1 cellular context compared by ENCODE assay signal in genomic region chr11:102317099-102317767, GRCh38.
TF ChIP-seq lines count a peak whose summit lies in the region.

TSS of gene BIRC3 (plus strand) at chr11:102317484. CDS start at chr11:102324510, 7,026 bp downstream.

TF ChIP-seq in HepG2, 621 proteins besides CTCF, POLR2A, EP300 and RAD21 (continued from another document and continues in another):
- TF ChIP-seq, protein P1, sequence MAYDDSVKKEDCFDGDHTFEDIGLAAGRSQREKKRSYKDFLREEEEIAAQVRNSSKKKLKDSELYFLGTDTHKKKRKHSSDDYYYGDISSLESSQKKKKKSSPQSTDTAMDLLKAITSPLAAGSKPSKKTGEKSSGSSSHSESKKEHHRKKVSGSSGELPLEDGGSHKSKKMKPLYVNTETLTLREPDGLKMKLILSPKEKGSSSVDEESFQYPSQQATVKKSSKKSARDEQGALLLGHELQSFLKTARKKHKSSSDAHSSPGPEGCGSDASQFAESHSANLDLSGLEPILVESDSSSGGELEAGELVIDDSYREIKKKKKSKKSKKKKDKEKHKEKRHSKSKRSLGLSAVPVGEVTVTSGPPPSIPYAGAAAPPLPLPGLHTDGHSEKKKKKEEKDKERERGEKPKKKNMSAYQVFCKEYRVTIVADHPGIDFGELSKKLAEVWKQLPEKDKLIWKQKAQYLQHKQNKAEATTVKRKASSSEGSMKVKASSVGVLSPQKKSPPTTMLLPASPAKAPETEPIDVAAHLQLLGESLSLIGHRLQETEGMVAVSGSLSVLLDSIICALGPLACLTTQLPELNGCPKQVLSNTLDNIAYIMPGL (CRISPR knock-in tag; IDR thresholded peaks at IDR 0.05; ENCODE audit: borderline replicate concordance in 1 of 2, low read depth in 1 of 2): peak; percentile 31 to 85; a peak in 3 of 4 replicates
- TF ChIP-seq MYC (CRISPR knock-in tag; IDR thresholded peaks at IDR 0.05; ENCODE audit: borderline replicate concordance) (peak; percentile 43; the same call in 1 of the 2 replicates), ZNF646 (CRISPR knock-in tag; IDR thresholded peaks at IDR 0.05) (peak; percentile 96), GLI4 (CRISPR knock-in tag; IDR thresholded peaks at IDR 0.05; ENCODE audit: borderline replicate concordance) (no peak), ZNF350 (CRISPR knock-in tag; IDR thresholded peaks at IDR 0.05; ENCODE audit: borderline replicate concordance, low read depth) (peak; percentile 55; the same call in 1 of the 2 replicates), ZNF616 (CRISPR knock-in tag; IDR thresholded peaks at IDR 0.05; ENCODE audit: low read depth) (no peak), ZNF224 (CRISPR knock-in tag; IDR thresholded peaks at IDR 0.05) (peak; percentile 80; the same call in 1 of the 2 replicates), ZNF136 (CRISPR knock-in tag; IDR thresholded peaks at IDR 0.05; ENCODE audit: low read depth) (0 out of 2 replicates have a peak, but pooled peaks have one; percentile 70), AGO1 (IDR thresholded peaks at IDR 0.05; ENCODE audit: low read depth, low read length, poor library complexity, severe bottlenecking) (no peak), ZBTB4 (CRISPR knock-in tag; IDR thresholded peaks at IDR 0.05; ENCODE audit: borderline replicate concordance) (0 out of 2 replicates have a peak, but pooled peaks have one; percentile 51), ZNF841 (CRISPR knock-in tag; IDR thresholded peaks at IDR 0.05; ENCODE audit: borderline replicate concordance) (no peak), ZMYM4 (CRISPR knock-in tag; IDR thresholded peaks at IDR 0.05) (peak; percentile 74), ZNF337 (CRISPR knock-in tag; IDR thresholded peaks at IDR 0.05; ENCODE audit: borderline replicate concordance, low read depth) (0 out of 2 replicates have a peak, but pooled peaks have one; percentile 65), ZNF530 (CRISPR knock-in tag; IDR thresholded peaks at IDR 0.05; ENCODE audit: low read depth) (no peak), ZNF143 (CRISPR knock-in tag; IDR thresholded peaks at IDR 0.05) (no peak), REXO4 (CRISPR knock-in tag; IDR thresholded peaks at IDR 0.05; ENCODE audit: borderline replicate concordance) (peak; percentile 70; the same call in 1 of the 2 replicates), ZNF496 (CRISPR knock-in tag; IDR thresholded peaks at IDR 0.05; ENCODE audit: insufficient replicate concordance) (no peak), ZNF317 (CRISPR knock-in tag; IDR thresholded peaks at IDR 0.05) (peak; percentile 65; the same call in 1 of the 2 replicates), ZFP36 (IDR thresholded peaks at IDR 0.05; ENCODE audit: borderline replicate concordance, low read depth, low read length, partially characterized antibody) (no peak), ZBTB14 (CRISPR knock-in tag; IDR thresholded peaks at IDR 0.05) (peak; percentile 82), MED1 (CRISPR knock-in tag; IDR thresholded peaks at IDR 0.05) (no peak), PAWR (CRISPR knock-in tag; IDR thresholded peaks at IDR 0.05; ENCODE audit: borderline replicate concordance) (no peak), ARHGAP35 (CRISPR knock-in tag; IDR thresholded peaks at IDR 0.05; ENCODE audit: borderline replicate concordance) (peak; percentile 61; the same call in 1 of the 2 replicates), ZMAT5 (CRISPR knock-in tag; IDR thresholded peaks at IDR 0.05; ENCODE audit: borderline replicate concordance, low read depth) (no peak)
- TF ChIP-seq, protein P2, sequence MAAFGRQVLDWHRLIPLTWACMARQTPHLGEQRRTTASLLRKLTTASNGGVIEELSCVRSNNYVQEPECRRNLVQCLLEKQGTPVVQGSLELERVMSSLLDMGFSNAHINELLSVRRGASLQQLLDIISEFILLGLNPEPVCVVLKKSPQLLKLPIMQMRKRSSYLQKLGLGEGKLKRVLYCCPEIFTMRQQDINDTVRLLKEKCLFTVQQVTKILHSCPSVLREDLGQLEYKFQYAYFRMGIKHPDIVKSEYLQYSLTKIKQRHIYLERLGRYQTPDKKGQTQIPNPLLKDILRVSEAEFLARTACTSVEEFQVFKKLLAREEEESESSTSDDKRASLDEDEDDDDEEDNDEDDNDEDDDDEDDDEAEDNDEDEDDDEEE (CRISPR knock-in tag; IDR thresholded peaks at IDR 0.05): peak; percentile 39; the same call in 1 of the 2 replicates
- TF ChIP-seq, protein P3, sequence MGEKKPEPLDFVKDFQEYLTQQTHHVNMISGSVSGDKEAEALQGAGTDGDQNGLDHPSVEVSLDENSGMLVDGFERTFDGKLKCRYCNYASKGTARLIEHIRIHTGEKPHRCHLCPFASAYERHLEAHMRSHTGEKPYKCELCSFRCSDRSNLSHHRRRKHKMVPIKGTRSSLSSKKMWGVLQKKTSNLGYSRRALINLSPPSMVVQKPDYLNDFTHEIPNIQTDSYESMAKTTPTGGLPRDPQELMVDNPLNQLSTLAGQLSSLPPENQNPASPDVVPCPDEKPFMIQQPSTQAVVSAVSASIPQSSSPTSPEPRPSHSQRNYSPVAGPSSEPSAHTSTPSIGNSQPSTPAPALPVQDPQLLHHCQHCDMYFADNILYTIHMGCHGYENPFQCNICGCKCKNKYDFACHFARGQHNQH (CRISPR knock-in tag; IDR thresholded peaks at IDR 0.05): peak; percentile 37; the same call in 1 of the 2 replicates
- TF ChIP-seq, protein P4, sequence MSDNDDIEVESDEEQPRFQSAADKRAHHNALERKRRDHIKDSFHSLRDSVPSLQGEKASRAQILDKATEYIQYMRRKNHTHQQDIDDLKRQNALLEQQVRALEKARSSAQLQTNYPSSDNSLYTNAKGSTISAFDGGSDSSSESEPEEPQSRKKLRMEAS (IDR thresholded peaks at IDR 0.05): peak; percentile 84
- TF ChIP-seq, protein P5, sequence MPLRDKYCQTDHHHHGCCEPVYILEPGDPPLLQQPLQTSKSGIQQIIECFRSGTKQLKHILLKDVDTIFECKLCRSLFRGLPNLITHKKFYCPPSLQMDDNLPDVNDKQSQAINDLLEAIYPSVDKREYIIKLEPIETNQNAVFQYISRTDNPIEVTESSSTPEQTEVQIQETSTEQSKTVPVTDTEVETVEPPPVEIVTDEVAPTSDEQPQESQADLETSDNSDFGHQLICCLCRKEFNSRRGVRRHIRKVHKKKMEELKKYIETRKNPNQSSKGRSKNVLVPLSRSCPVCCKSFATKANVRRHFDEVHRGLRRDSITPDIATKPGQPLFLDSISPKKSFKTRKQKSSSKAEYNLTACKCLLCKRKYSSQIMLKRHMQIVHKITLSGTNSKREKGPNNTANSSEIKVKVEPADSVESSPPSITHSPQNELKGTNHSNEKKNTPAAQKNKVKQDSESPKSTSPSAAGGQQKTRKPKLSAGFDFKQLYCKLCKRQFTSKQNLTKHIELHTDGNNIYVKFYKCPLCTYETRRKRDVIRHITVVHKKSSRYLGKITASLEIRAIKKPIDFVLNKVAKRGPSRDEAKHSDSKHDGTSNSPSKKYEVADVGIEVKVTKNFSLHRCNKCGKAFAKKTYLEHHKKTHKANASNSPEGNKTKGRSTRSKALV (CRISPR knock-in tag; IDR thresholded peaks at IDR 0.05): no peak
